Comparison of ENCODE assay signal across 21 cellular contexts in the genomic region with DNA sequence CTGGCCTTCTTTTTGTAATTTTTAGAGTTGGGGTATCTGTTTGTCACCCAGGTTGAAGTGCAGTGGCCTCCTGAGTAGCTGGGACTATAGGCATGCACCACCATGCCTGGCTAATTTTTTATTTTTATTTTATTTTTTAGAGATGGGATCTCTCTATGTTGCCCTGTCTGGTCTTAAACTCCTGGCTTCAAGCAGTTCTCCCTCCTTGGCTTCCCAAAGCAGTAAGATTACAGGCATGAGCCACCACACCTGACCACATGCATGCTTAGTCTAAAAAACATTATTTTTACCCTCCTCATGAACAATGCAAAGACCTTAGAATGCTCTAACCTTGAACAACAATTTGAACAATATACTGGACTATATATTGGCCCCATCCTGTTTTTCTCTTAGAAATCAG. TPM values are rescaled to one million over a fixed set of nuclear protein-coding genes. Genes with fewer than 3 reads are reported as not detected.
DNase-seq lines count a peak whose midpoint lies in the region; ATAC-seq, FAIRE-seq and TF ChIP-seq lines count a peak whose summit lies in the region.
"Had no signal": no experiment of that assay in that cellular context is flagged by ENCODE, and none has a peak within 500 bp of the region (broad histone marks: within the 10 kb centered on the region; RNA-seq: fewer than 3 reads in every experiment).

No MANE protein-coding gene starts in this region.

- FAIRE-seq in K562 (lab: Jason Lieb, UNC) (no peak), urothelium cell line (lab: Jason Lieb, UNC) (peak; percentile 50)
- FAIRE-seq: G401.6, GM12891, GM19239 had no signal

- TF ChIP-seq POLR2A in K562 (conservative IDR thresholded peaks at IDR 0.05) (no peak), testis (IDR thresholded peaks at IDR 0.05) (no peak)

- intact Hi-C loops in K562 (cut with micrococcal nuclease), result no loop called here
- intact Hi-C loops in testis (cut with DNase I; ENCODE audit: low total_unique reads), result no loop called here

- no peaks in the 10 kb centered on the region for H3K9me3 ChIP-seq in HEK293 (ENCODE audit: control insufficient read depth, insufficient read depth, low read depth, low read length)
- no peaks in the 10 kb centered on the region for H3K9me3 ChIP-seq in K562 (replicated peaks; ENCODE audit: control insufficient read depth, insufficient read depth, low read depth, low read length)
- H3K9me3 ChIP-seq in testis, result no peaks in the 10 kb centered on the region
- H3K9me3 ChIP-seq: BE2C, BLaER1 had no signal

- H3K4me2 ChIP-seq in K562 (ENCODE audit: insufficient read depth, low read length), result no peak overlapping the region
- H3K4me2 ChIP-seq: BLaER1 had no signal

- H3K27me3 ChIP-seq in K562 (ENCODE audit: control insufficient read depth in 2 of 2, insufficient read depth in 2 of 2, low read length in 2 of 2), result no peaks in the 10 kb centered on the region
- no peaks in the 10 kb centered on the region for H3K27me3 ChIP-seq in testis
- H3K27me3 ChIP-seq: BE2C, BLaER1 had no signal

- in situ Hi-C loops in K562 (cut with MboI), result no loop called here

- TF ChIP-seq EP300 in K562 (IDR thresholded peaks at IDR 0.05; ENCODE audit: low read length), result no peak

- H3K9ac ChIP-seq in K562 (ENCODE audit: insufficient read depth in 1 of 2, low read depth in 2 of 2, low read length in 2 of 2), result no peak overlapping the region
- H3K9ac ChIP-seq: BLaER1 had no signal

- no peaks in the 10 kb centered on the region for H4K20me1 ChIP-seq in K562 (replicated peaks; ENCODE audit: control insufficient read depth, insufficient read depth, low read length)
- H4K20me1 ChIP-seq: BLaER1 had no signal

- POLR2A ChIA-PET in HEK293 (lab: Yijun Ruan, JAX), result no interaction called here
- POLR2A ChIA-PET in K562 (lab: Yijun Ruan, JAX), result interaction anchor here (0.6 to 1.4 kb wide), 2 partner anchors 11 to 21 kb away, joined by 3 read pairs; no protein-coding TSS in a partner anchor

- H2AFZ ChIP-seq in K562 (ENCODE audit: low read depth, low read length), result no peak overlapping the region

- CTCF ChIA-PET in HEK293 (lab: Yijun Ruan, JAX), result no interaction called here
- CTCF ChIA-PET in K562 (lab: Yijun Ruan, JAX; ENCODE audit: low intra/inter-chr PET ratio), result no interaction called here

- no peaks in the 10 kb centered on the region for H3K79me2 ChIP-seq in K562 (ENCODE audit: control insufficient read depth, insufficient read depth, low read length)

- no peak for TF ChIP-seq RAD21 in K562 (CRISPR knock-in tag; conservative IDR thresholded peaks at IDR 0.05 in 1 of 2, IDR thresholded peaks at IDR 0.05 in 1 of 2)

- TF ChIP-seq CTCF in HEK293 (tag by site-specific recombination; IDR thresholded peaks at IDR 0.05) (no peak), K562 (IDR thresholded peaks at IDR 0.05 in 2 of 3, conservative IDR thresholded peaks at IDR 0.05 in 1 of 3; ENCODE audit: insufficient read depth in 2 of 3, low read depth in 1 of 3, low read length in 3 of 3) (no peak), testis (IDR thresholded peaks at IDR 0.05) (no peak)

- no peak for DNase-seq in K562 (ENCODE audit: extremely low read depth in 1 of 4, low spot score in 3 of 4)
- no peak for DNase-seq in urothelium cell line (ENCODE audit: low spot score)
- no peak for DNase-seq in testis
- DNase-seq: 8988T; ACHN; BE2C; C1 segment of cervical spinal cord; CD4-positive, alpha-beta memory T cell; CD4-positive, CD25-positive, alpha-beta regulatory T cell; CD8-positive, alpha-beta memory T cell; COR-L47; DMS 273 treated with DMSO at 0.1 percent for 48 hours; DMS153; DMS79 treated with DMSO at 0.1 percent for 48 hours; GF-D8 had no signal

- no peaks in the 10 kb centered on the region for H3K9me1 ChIP-seq in K562 (ENCODE audit: control insufficient read depth, insufficient read depth, low read length)

- H3K27ac ChIP-seq in HEK293 (ENCODE audit: extremely low read depth, low read depth, low read length) (no peak overlapping the region), K562 (ENCODE audit: extremely low read depth, low read depth, low read length) (no peak overlapping the region), testis (no peak overlapping the region)
- H3K27ac ChIP-seq: BLaER1 had no signal

- BruUV-seq in K562 (replicated peaks; lab: Mats Ljungman, UMichigan), result no TSS peak

- H3K4me3 ChIP-seq in HEK293 (ENCODE audit: low read depth, low read length) (no peak overlapping the region), K562 (no peak overlapping the region), testis (no peak overlapping the region)
- H3K4me3 ChIP-seq: BLaER1 had no signal

- no peaks in the 10 kb centered on the region for H3K36me3 ChIP-seq in HEK293 (ENCODE audit: control insufficient read depth in 2 of 2, insufficient read depth in 1 of 2, low read length in 2 of 2)
- H3K36me3 ChIP-seq in K562 (ENCODE audit: control insufficient read depth, insufficient read depth, low read length), result no peaks in the 10 kb centered on the region
- H3K36me3 ChIP-seq in testis (ENCODE audit: low read depth, missing control alignments), result no peaks in the 10 kb centered on the region
- H3K36me3 ChIP-seq: BE2C, BLaER1 had no signal

- no peaks in the 10 kb centered on the region; the same call in 1 of the 2 replicates for H3K4me1 ChIP-seq in HEK293 (ENCODE audit: control insufficient read depth, insufficient read depth, low read length)
- no peaks in the 10 kb centered on the region; a peak in 1 of 5 replicates for H3K4me1 ChIP-seq in K562 (replicated peaks in 1 of 2; ENCODE audit: control insufficient read depth in 2 of 2, insufficient read depth in 2 of 2, low read length in 2 of 2)
- no peaks in the 10 kb centered on the region for H3K4me1 ChIP-seq in testis
- H3K4me1 ChIP-seq: BE2C had no signal

- ATAC-seq in K562, result no peak
- no peak for ATAC-seq in HG03565 (IDR thresholded peaks at IDR 0.05; ENCODE audit: unreplicated experiment)

TF ChIP-seq in HEK293, 187 proteins besides CTCF, POLR2A, EP300 and RAD21 (continues in another document):
- TF ChIP-seq ZNF121 (tag by site-specific recombination; IDR thresholded peaks at IDR 0.05), result peak; percentile 66; the same call in 1 of the 2 replicates
- TF ChIP-seq ZNF133 (tag by site-specific recombination; IDR thresholded peaks at IDR 0.05), result no peak
- TF ChIP-seq ZNF585B (tag by site-specific recombination; IDR thresholded peaks at IDR 0.05), result no peak
- TF ChIP-seq ZNF324 (tag by site-specific recombination; IDR thresholded peaks at IDR 0.05), result no peak
- TF ChIP-seq, protein P1, sequence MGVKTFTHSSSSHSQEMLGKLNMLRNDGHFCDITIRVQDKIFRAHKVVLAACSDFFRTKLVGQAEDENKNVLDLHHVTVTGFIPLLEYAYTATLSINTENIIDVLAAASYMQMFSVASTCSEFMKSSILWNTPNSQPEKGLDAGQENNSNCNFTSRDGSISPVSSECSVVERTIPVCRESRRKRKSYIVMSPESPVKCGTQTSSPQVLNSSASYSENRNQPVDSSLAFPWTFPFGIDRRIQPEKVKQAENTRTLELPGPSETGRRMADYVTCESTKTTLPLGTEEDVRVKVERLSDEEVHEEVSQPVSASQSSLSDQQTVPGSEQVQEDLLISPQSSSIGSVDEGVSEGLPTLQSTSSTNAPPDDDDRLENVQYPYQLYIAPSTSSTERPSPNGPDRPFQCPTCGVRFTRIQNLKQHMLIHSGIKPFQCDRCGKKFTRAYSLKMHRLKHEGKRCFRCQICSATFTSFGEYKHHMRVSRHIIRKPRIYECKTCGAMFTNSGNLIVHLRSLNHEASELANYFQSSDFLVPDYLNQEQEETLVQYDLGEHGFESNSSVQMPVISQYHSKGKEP (tag by site-specific recombination; IDR thresholded peaks at IDR 0.05), result no peak
- TF ChIP-seq ZNF768 (tag by site-specific recombination; IDR thresholded peaks at IDR 0.05), result no peak

TF ChIP-seq in K562, 482 proteins besides CTCF, POLR2A, EP300 and RAD21:
- no peak for TF ChIP-seq KDM5B (IDR thresholded peaks at IDR 0.05; ENCODE audit: insufficient replicate concordance, low read depth, low read length)
- TF ChIP-seq TEAD2 (tag; IDR thresholded peaks at IDR 0.05), result no peak
- TF ChIP-seq ZNF121 (CRISPR knock-in tag; conservative IDR thresholded peaks at IDR 0.05), result peak; percentile 54

RNA-seq across cellular contexts. Expression of a gene that starts 22.1 kb away (rescaled TPM):
- total RNA-seq in K562 (2011; cell fraction: chromatin; rRNA removed; ENCODE audit: low replicate concordance), result 47.8 and 167 TPM in 2 replicates
- total RNA-seq in K562 (2011; cell fraction: nucleolus; rRNA removed), result 20.3 and 25.8 TPM in 2 replicates
- total RNA-seq in K562 (2011; cell fraction: nucleoplasm; rRNA removed), result 70.5 and 141 TPM in 2 replicates
- 13.0 and 13.1 TPM in 2 replicates for total RNA-seq in K562 (2014; rRNA removed)
- total RNA-seq in K562 (2014; rRNA removed; fragmentation: Illumina TruSeq; extraction: Trizol), result 14.7 and 20.8 TPM in 2 replicates
- total RNA-seq in K562 (2015; rRNA removed; fragmentation: Illumina TruSeq; extraction: Trizol), result 12.6 and 14.2 TPM in 2 replicates
- total RNA-seq in K562 (2021), result 46.1 and 50.5 TPM in 2 replicates
- 34.7 and 40.7 TPM in 2 replicates for polyA plus RNA-seq in K562 (2011; rRNA removed)
- polyA plus RNA-seq in K562 (2011; cell fraction: cytosol; rRNA removed), result 11.6 and 18.5 TPM in 2 replicates
- 36.4 and 39.8 TPM in 2 replicates for polyA plus RNA-seq in K562 (2011; cell fraction: nucleus; rRNA removed)
- 26.6 and 55.2 TPM in 2 replicates for polyA plus RNA-seq in K562 (2012)
- polyA plus RNA-seq in K562 (2014; fragmentation: Illumina TruSeq; extraction: Trizol), result 46.1 and 52.4 TPM in 2 replicates
- 10 to 100 TPM; 32.2 to 44.3 TPM for polyA plus RNA-seq in K562 (2014; fragmentation: Nextera tagmentation; extraction: Ambion mirVana)
- polyA plus RNA-seq in K562 (2014; rRNA removed), result 28.9 and 43.8 TPM in 2 replicates
- polyA minus RNA-seq in K562 (2011; rRNA and poly(A)+ RNA removed), result 60.0 and 60.7 TPM in 2 replicates
- 20.4 and 22.8 TPM in 2 replicates for polyA minus RNA-seq in K562 (2011; cell fraction: cytosol; rRNA and poly(A)+ RNA removed)
- polyA minus RNA-seq in K562 (2011; cell fraction: nucleus; rRNA and poly(A)+ RNA removed), result 23.8 and 35.3 TPM in 2 replicates
- total RNA-seq in testis, result 10 to 100 TPM; 39.9 to 49.4 TPM
- polyA plus RNA-seq in testis (ENCODE audit: insufficient read depth, low read depth, low replicate concordance), result 41.9 TPM
